8 cellular contexts compared by ENCODE assay signal in genomic region chr7:118182618-118183253, GRCh38. TPM values are rescaled to one million over a fixed set of nuclear protein-coding genes. Genes with fewer than 3 reads are reported as not detected.
DNase-seq lines count a peak whose midpoint lies in the region; FAIRE-seq and TF ChIP-seq lines count a peak whose summit lies in the region.

No MANE protein-coding gene starts in this region.

- peak overlapping the region; percentile 90 for H3K4me3 ChIP-seq in MG63
- H3K4me3 ChIP-seq in effector memory CD4-positive, alpha-beta T cell (ENCODE audit: insufficient read depth, low read depth, low read length, poor library complexity, severe bottlenecking), result peak overlapping the region; percentile 73
- peak overlapping the region; percentile 95 for H3K4me3 ChIP-seq in neural progenitor cell

- TF ChIP-seq CTCF in C4-2B (conservative IDR thresholded peaks at IDR 0.05) (no peak), neural progenitor cell (IDR thresholded peaks at IDR 0.05) (no peak)

- no peak overlapping the region for H2AFZ ChIP-seq in neural progenitor cell (replicated peaks)

- no peaks in the 10 kb centered on the region for H3F3A ChIP-seq in neural progenitor cell (ENCODE audit: low read depth)

- peaks cover 17% of the 10 kb centered on the region for H3K4me1 ChIP-seq in effector memory CD4-positive, alpha-beta T cell (ENCODE audit: control insufficient read depth, insufficient read depth, low read length, poor library complexity, severe bottlenecking)
- peaks cover 26% of the 10 kb centered on the region for H3K4me1 ChIP-seq in neural progenitor cell

- no peak for DNase-seq in MG63
- DNase-seq in effector memory CD4-positive, alpha-beta T cell, result no peak
- no peak for DNase-seq in neural progenitor cell (ENCODE audit: low spot score)
- DNase-seq in GM12892 (ENCODE audit: insufficient read length), result no peak
- no peak for DNase-seq in activated CD4-positive, CD25-positive, alpha-beta regulatory T cell treated with anti-CD3 and anti-CD28 coated beads, Interleukin-2, amount 50 U/mL, for 72 hours
- DNase-seq in urothelium cell line (ENCODE audit: low spot score), result no peak
- no peak for DNase-seq in NCI-H2029 (lab: John Stamatoyannopoulos, UW)

- H3K27me3 ChIP-seq in MG63, result no peaks in the 10 kb centered on the region
- no peaks in the 10 kb centered on the region for H3K27me3 ChIP-seq in effector memory CD4-positive, alpha-beta T cell (replicated peaks; ENCODE audit: control insufficient read depth, insufficient read depth, low read length, poor library complexity, severe bottlenecking)
- no peaks in the 10 kb centered on the region for H3K27me3 ChIP-seq in neural progenitor cell

- H3K27ac Mint-ChIP-seq in neural progenitor cell, result peak overlapping the region; percentile 98

- H3K9me3 ChIP-seq in MG63 (no peaks in the 10 kb centered on the region), neural progenitor cell (ENCODE audit: low read depth) (no peaks in the 10 kb centered on the region)
- no peaks in the 10 kb centered on the region for H3K9me3 ChIP-seq in effector memory CD4-positive, alpha-beta T cell (ENCODE audit: control insufficient read depth, low read length)

- H3K27ac ChIP-seq in C4-2B (peak overlapping the region; percentile 89; the same call in 1 of the 2 replicates), neural progenitor cell (no peak overlapping the region)
- peak overlapping the region; percentile 89 for H3K27ac ChIP-seq in effector memory CD4-positive, alpha-beta T cell (ENCODE audit: insufficient read depth, low read length, poor library complexity, severe bottlenecking)

- FAIRE-seq in GM12892 (lab: Jason Lieb, UNC) (no peak), urothelium cell line (lab: Jason Lieb, UNC) (no peak)

- peak overlapping the region; percentile 90 for H3K9ac ChIP-seq in neural progenitor cell

- no peaks in the 10 kb centered on the region for H3K27me3 Mint-ChIP-seq in neural progenitor cell (ENCODE audit: insufficient read depth, low read depth)

- H3K4me3 Mint-ChIP-seq in neural progenitor cell, result peak overlapping the region; percentile 96

- H3K9me3 Mint-ChIP-seq in neural progenitor cell, result no peaks in the 10 kb centered on the region

- H3K36me3 Mint-ChIP-seq in neural progenitor cell, result peaks cover 3% of the 10 kb centered on the region

- peaks cover 33% of the 10 kb centered on the region for H3K4me1 Mint-ChIP-seq in neural progenitor cell

- peaks cover 50% of the 10 kb centered on the region for H3K79me2 ChIP-seq in neural progenitor cell (ENCODE audit: low read depth)

- peaks cover 25% of the 10 kb centered on the region for H3K36me3 ChIP-seq in MG63
- H3K36me3 ChIP-seq in effector memory CD4-positive, alpha-beta T cell (ENCODE audit: control insufficient read depth, insufficient read depth, low read length), result no peaks in the 10 kb centered on the region
- H3K36me3 ChIP-seq in neural progenitor cell, result peaks cover 24% of the 10 kb centered on the region

- H4K20me1 ChIP-seq in neural progenitor cell (ENCODE audit: low read depth), result peaks cover 24% of the 10 kb centered on the region

- peak overlapping the region; percentile 89 for H3K4me2 ChIP-seq in neural progenitor cell

- no peak for TF ChIP-seq POLR2A in GM12892 (IDR thresholded peaks at IDR 0.05; ENCODE audit: low read depth, low read length)

RNA-seq across cellular contexts. Expression of gene LSM8, which starts 1.2 kb away (rescaled TPM):
- 28.0 and 38.8 TPM in 2 replicates for total RNA-seq in MG63 (2014; rRNA removed; shearing (Covaris generic); ENCODE audit: low replicate concordance)
- 75.8 and 84.7 TPM in 2 replicates for total RNA-seq in neural progenitor cell (ENCODE audit: low replicate concordance)
- 62.1 TPM for polyA plus RNA-seq in GM12892 (2012; ENCODE audit: missing spikeins)

RNA-seq across cellular contexts. Expression of gene ANKRD7, which starts 41.8 kb away (rescaled TPM):
- not detected in 2 replicates for total RNA-seq in MG63 (2014; rRNA removed; shearing (Covaris generic); ENCODE audit: low replicate concordance)
- not detected in 2 replicates for total RNA-seq in neural progenitor cell (ENCODE audit: low replicate concordance)
- 0.25 TPM for polyA plus RNA-seq in GM12892 (2012; ENCODE audit: missing spikeins)
